Comparison of ENCODE assay signal across 9 cellular contexts in the genomic region with DNA sequence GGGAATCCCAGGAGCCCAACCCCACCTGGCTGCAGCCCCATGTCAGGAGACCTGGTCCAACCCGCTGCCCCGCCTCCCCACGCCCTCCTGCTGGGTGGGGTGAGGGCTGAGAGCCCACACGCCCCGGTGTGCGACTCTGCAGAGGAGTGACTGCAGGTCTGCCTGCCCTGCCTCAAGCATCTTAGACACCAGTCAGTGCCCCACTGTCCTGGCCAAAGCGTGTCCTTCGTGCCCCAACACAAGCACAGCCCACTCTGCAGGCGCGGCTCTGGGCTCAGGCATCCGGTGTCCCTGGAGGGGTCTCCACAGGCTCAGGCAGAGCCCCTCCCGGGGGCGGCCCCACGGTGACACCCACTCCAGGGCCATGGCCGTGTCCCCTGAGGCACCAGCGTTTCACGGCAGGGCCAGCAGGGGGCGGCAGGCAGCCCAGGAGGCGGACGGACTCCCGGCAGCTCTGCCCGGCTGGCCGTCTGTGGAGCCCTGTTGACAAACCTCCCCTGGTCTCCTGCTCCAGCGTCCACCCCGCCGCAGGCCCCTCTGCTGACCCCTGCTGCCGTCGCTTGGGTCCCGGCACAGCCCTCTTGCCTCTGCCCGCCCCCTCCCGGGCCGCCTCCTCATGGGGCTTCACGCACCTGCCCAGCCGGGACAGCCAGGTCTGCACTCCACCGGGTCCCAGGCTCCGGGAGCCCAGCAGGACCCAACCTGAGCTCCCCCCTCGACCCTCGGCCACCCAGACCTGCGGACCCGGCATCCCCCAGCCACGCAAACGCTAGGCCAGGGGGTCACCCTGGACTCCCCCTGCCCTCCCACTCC. TPM values are rescaled to one million over a fixed set of nuclear protein-coding genes. Genes with fewer than 3 reads are reported as not detected.
DNase-seq lines count a peak whose midpoint lies in the region; ATAC-seq, FAIRE-seq and TF ChIP-seq lines count a peak whose summit lies in the region.
"Had no signal": no experiment of that assay in that cellular context is flagged by ENCODE, and none has a peak within 500 bp of the region (broad histone marks: within the 10 kb centered on the region; RNA-seq: fewer than 3 reads in every experiment).

No MANE protein-coding gene starts in this region.

- no peaks in the 10 kb centered on the region for H3K9me3 Mint-ChIP-seq in activated T-helper 17 cell treated with anti-CD3 and anti-CD28 coated beads, Interleukin-2, amount 50 U/mL, for 72 hours

- WGBS in A549 (ENCODE audit: missing lambda C conversion rate), result 7% methylated on average over 21 of the region's 42 CpGs

- H3K36me3 ChIP-seq in Panc1 (ENCODE audit: control insufficient read depth, insufficient read depth, low read length), result no peaks in the 10 kb centered on the region
- no peaks in the 10 kb centered on the region for H3K36me3 ChIP-seq in osteoblast (ENCODE audit: insufficient read depth, low read length)
- H3K36me3 ChIP-seq in tibial artery, result no peaks in the 10 kb centered on the region

- POLR2A ChIA-PET in A549 (lab: Yijun Ruan, JAX), result interaction anchor here (0.6 to 1.5 kb wide), 2 partner anchors 9 to 120 kb away, joined by 3 to 4 read pairs; partner anchors contain the start of genes UBE2I and UQCC4
- POLR2A ChIA-PET in Panc1 (lab: Charles Lee), result no interaction called here

- H3K27me3 Mint-ChIP-seq in activated T-helper 17 cell treated with anti-CD3 and anti-CD28 coated beads, Interleukin-2, amount 50 U/mL, for 72 hours, result peaks cover 7% of the 10 kb centered on the region

- peak overlapping the region; percentile 76 for H3K4me2 ChIP-seq in A549
- H3K4me2 ChIP-seq in osteoblast (ENCODE audit: insufficient read depth, low read length), result peak overlapping the region; percentile 54

- intact Hi-C loops in Panc1 (cut with micrococcal nuclease; ENCODE audit: unreplicated experiment) (no loop called here), tibial artery (cut with DNase I; ENCODE audit: low total_unique reads) (no loop called here)

- in situ Hi-C loops in Panc1 (cut with HindIII; ENCODE audit: low pct_unique_long_range_greater_than_20kb, low sequenced_read_pairs), result no loop called here

- H3K36me3 Mint-ChIP-seq in activated T-helper 17 cell treated with anti-CD3 and anti-CD28 coated beads, Interleukin-2, amount 50 U/mL, for 72 hours (ENCODE audit: low read depth), result no peaks in the 10 kb centered on the region

- H3K4me3 Mint-ChIP-seq in activated T-helper 17 cell treated with anti-CD3 and anti-CD28 coated beads, Interleukin-2, amount 50 U/mL, for 72 hours, result peak overlapping the region; percentile 37

- H3K4me3 ChIP-seq in A549 (peak overlapping the region; percentile 27; the same call in 1 of the 3 replicates), Panc1 (ENCODE audit: low read depth in 2 of 2, low read length in 2 of 2) (peak overlapping the region; percentile 12 to 26; a peak in 1 of 4 replicates), fibroblast of villous mesenchyme (ENCODE audit: low read depth, low read length) (no peak overlapping the region), osteoblast (ENCODE audit: insufficient read depth, low read length) (no peak overlapping the region), tibial artery (no peak overlapping the region)

- peak; percentile 78 for TF ChIP-seq CTCF in A549 (IDR thresholded peaks at IDR 0.05)
- peak; percentile 97 for TF ChIP-seq CTCF in GM20000 (IDR thresholded peaks at IDR 0.05; ENCODE audit: extremely low read depth, missing control alignments)
- TF ChIP-seq CTCF in Panc1 (IDR thresholded peaks at IDR 0.05), result peak; percentile 98
- peak; percentile 78 for TF ChIP-seq CTCF in fibroblast of villous mesenchyme (IDR thresholded peaks at IDR 0.05; ENCODE audit: insufficient read depth, low read depth, low read length)
- TF ChIP-seq CTCF in osteoblast (IDR thresholded peaks at IDR 0.05; ENCODE audit: extremely low read depth, low read depth, low read length), result peak; percentile 68
- TF ChIP-seq CTCF in tibial artery (IDR thresholded peaks at IDR 0.05), result peak; percentile 53 to 80

- no TSS peak for BruUV-seq in Panc1 (replicated peaks; lab: Mats Ljungman, UMichigan)

- H3K9me3 ChIP-seq in A549, result no peaks in the 10 kb centered on the region
- H3K9me3 ChIP-seq in Panc1 (ENCODE audit: control insufficient read depth, insufficient read depth, low read depth, low read length), result no peaks in the 10 kb centered on the region
- no peaks in the 10 kb centered on the region for H3K9me3 ChIP-seq in osteoblast (ENCODE audit: low read depth, low read length)
- no peaks in the 10 kb centered on the region for H3K9me3 ChIP-seq in tibial artery

- ATAC-seq in A549, result peak; percentile 87 to 94
- ATAC-seq in Panc1, result peak; percentile 87
- peak; percentile 47 for ATAC-seq in activated T-helper 17 cell treated with anti-CD3 and anti-CD28 coated beads, Interleukin-2, amount 50 U/mL, for 72 hours (replicated peaks)

- DNase-seq in A549 (ENCODE audit: low read depth in 1 of 2, low spot score in 1 of 2) (peak; percentile 63 to 88), GM20000 (ENCODE audit: low spot score) (peak; percentile 87), Panc1 (ENCODE audit: low read depth, low spot score) (no peak), fibroblast of villous mesenchyme (ENCODE audit: low read depth) (peak; percentile 38), osteoblast (ENCODE audit: insufficient read length, low spot score, missing footprints) (peak; percentile 99), tibial artery (peak in 1 of 2 donors; percentile 48), NCI-H2107 (lab: John Stamatoyannopoulos, UW) (no peak)

- H4K20me1 ChIP-seq in osteoblast (ENCODE audit: insufficient read depth, low read length), result no peaks in the 10 kb centered on the region

- H3K79me2 ChIP-seq in osteoblast (ENCODE audit: insufficient read depth, low read length), result no peaks in the 10 kb centered on the region

- no peak for TF ChIP-seq EP300 in A549 (IDR thresholded peaks at IDR 0.05)

- H3K4me1 Mint-ChIP-seq in activated T-helper 17 cell treated with anti-CD3 and anti-CD28 coated beads, Interleukin-2, amount 50 U/mL, for 72 hours, result peaks cover 10% of the 10 kb centered on the region

- peak; percentile 38 to 51; a peak in 3 of 5 replicates for TF ChIP-seq RAD21 in A549 (conservative IDR thresholded peaks at IDR 0.05 in 1 of 2, IDR thresholded peaks at IDR 0.05 in 1 of 2)

- H3K27ac Mint-ChIP-seq in activated T-helper 17 cell treated with anti-CD3 and anti-CD28 coated beads, Interleukin-2, amount 50 U/mL, for 72 hours, result no peak overlapping the region

- FAIRE-seq in A549 (lab: Jason Lieb, UNC), result no peak

- peaks cover 28% of the 10 kb centered on the region for H3K4me1 ChIP-seq in A549
- H3K4me1 ChIP-seq in Panc1 (ENCODE audit: control insufficient read depth, insufficient read depth, low read length), result peaks cover 19% of the 10 kb centered on the region
- H3K4me1 ChIP-seq in osteoblast (ENCODE audit: insufficient read depth, low read length), result peaks cover 9% of the 10 kb centered on the region
- peaks cover 0 to 18% (median 8%) of the 10 kb centered on the region in 4 donors for H3K4me1 ChIP-seq in tibial artery

- H2AFZ ChIP-seq in osteoblast (ENCODE audit: low read length), result peak overlapping the region; percentile 65

- H3K27me3 ChIP-seq in Panc1 (ENCODE audit: control insufficient read depth, insufficient read depth, low read length) (no peaks in the 10 kb centered on the region), osteoblast (ENCODE audit: insufficient read depth, low read length) (peaks cover 21% of the 10 kb centered on the region), tibial artery (peaks cover 0 to 63% of the 10 kb centered on the region in 2 donors)

- TF ChIP-seq POLR2A in A549 (IDR thresholded peaks at IDR 0.05; ENCODE audit: low read length), result no peak

- H3K27ac ChIP-seq in A549 (peak overlapping the region; percentile 58 to 89; a peak in 5 of 6 replicates), Panc1 (ENCODE audit: low read length) (no peak overlapping the region), osteoblast (ENCODE audit: low read depth, low read length) (no peak overlapping the region), tibial artery (no peak overlapping the region)

- CTCF ChIA-PET in A549 (lab: Yijun Ruan, JAX), result interaction anchor here (0.6 to 4.5 kb wide), 24 partner anchors 10 to 455 kb away, joined by 3 to 22 read pairs (median 4); no protein-coding TSS in a partner anchor
- CTCF ChIA-PET in Panc1 (lab: Charles Lee), result interaction anchor here (0.7 kb wide), 1 partner anchor 61 kb away, joined by 3 read pairs; no protein-coding TSS in a partner anchor

RNA-seq across cellular contexts. Expression of gene UBE2I, which starts 8.6 kb away (rescaled TPM):
- polyA plus RNA-seq in A549 (2011; rRNA removed) (131 and 170 TPM in 2 replicates), A549 (2017; fragmentation: RNase III; extraction: RNeasy Plus Mini Kit Qiagen cat#74134 plus additional on column Dnase treatment) (207 to 210 TPM (median 208 TPM) in 3 replicates)
- polyA plus RNA-seq in A549 (2012; cell fraction: cytosol; rRNA removed), result 90.3 and 102 TPM in 2 replicates
- 160 and 187 TPM in 2 replicates for polyA plus RNA-seq in A549 (2012; cell fraction: nucleus; rRNA removed)
- polyA minus RNA-seq in A549 (2011; rRNA and poly(A)+ RNA removed), result 71.2 and 83.1 TPM in 2 replicates
- total RNA-seq in Panc1 (2021; ENCODE audit: unreplicated experiment) (198 TPM), fibroblast of villous mesenchyme (44.9 and 46.4 TPM in 2 replicates), osteoblast (37.1 and 49.2 TPM in 2 replicates)
- 166 TPM for polyA plus RNA-seq in Panc1 (2012; ENCODE audit: insufficient read length)
- total RNA-seq in activated T-helper 17 cell treated with anti-CD3 and anti-CD28 coated beads, Interleukin-2, amount 50 U/mL, for 72 hours, result 100 to 1,000 TPM; 204 to 206 TPM

RNA-seq across cellular contexts. Expression of gene BAIAP3, which starts 32.6 kb away (rescaled TPM):
- 0.31 and 0.42 TPM in 2 replicates for polyA plus RNA-seq in A549 (2011; rRNA removed)
- 0.32 and 0.52 TPM in 2 replicates for polyA plus RNA-seq in A549 (2012; cell fraction: cytosol; rRNA removed)
- polyA plus RNA-seq in A549 (2012; cell fraction: nucleus; rRNA removed), result 4.1 and 5.1 TPM in 2 replicates
- polyA plus RNA-seq in A549 (2017; fragmentation: RNase III; extraction: RNeasy Plus Mini Kit Qiagen cat#74134 plus additional on column Dnase treatment), result 0.26 to 0.51 TPM (median 0.32 TPM) in 3 replicates
- polyA minus RNA-seq in A549 (2011; rRNA and poly(A)+ RNA removed), result 0.66 and 1.4 TPM in 2 replicates
- total RNA-seq in Panc1 (2021; ENCODE audit: unreplicated experiment), result 9.4 TPM
- polyA plus RNA-seq in Panc1 (2012; ENCODE audit: insufficient read length), result 8.2 TPM
- 1 to 10 TPM in 1 of 2 donors, under 1 TPM in 1; 0.71 to 2.2 TPM for total RNA-seq in activated T-helper 17 cell treated with anti-CD3 and anti-CD28 coated beads, Interleukin-2, amount 50 U/mL, for 72 hours
- under 0.01 and 0.32 TPM in 2 replicates for total RNA-seq in fibroblast of villous mesenchyme
- total RNA-seq in osteoblast, result under 0.01 and 0.29 TPM in 2 replicates

RNA-seq across cellular contexts. Expression of gene TPSD1, which starts 45.0 kb away (rescaled TPM):
- polyA plus RNA-seq in A549 (2011; rRNA removed) (not detected in 2 replicates), A549 (2017; fragmentation: RNase III; extraction: RNeasy Plus Mini Kit Qiagen cat#74134 plus additional on column Dnase treatment) (not detected in 3 replicates)
- not detected in 2 replicates for polyA plus RNA-seq in A549 (2012; cell fraction: cytosol; rRNA removed)
- polyA plus RNA-seq in A549 (2012; cell fraction: nucleus; rRNA removed), result not detected in 2 replicates
- not detected in 2 replicates for polyA minus RNA-seq in A549 (2011; rRNA and poly(A)+ RNA removed)
- total RNA-seq in Panc1 (2021; ENCODE audit: unreplicated experiment) (0.26 TPM), fibroblast of villous mesenchyme (not detected in 2 replicates), osteoblast (not detected in 2 replicates)
- 0.21 TPM for polyA plus RNA-seq in Panc1 (2012; ENCODE audit: insufficient read length)
- not detected for total RNA-seq in activated T-helper 17 cell treated with anti-CD3 and anti-CD28 coated beads, Interleukin-2, amount 50 U/mL, for 72 hours
- total RNA-seq: skeletal muscle tissue had no signal

RNA-seq across cellular contexts. Expression of gene TSR3, which starts 50.8 kb away (rescaled TPM):
- polyA plus RNA-seq in A549 (2011; rRNA removed), result 27.2 and 32.6 TPM in 2 replicates
- 83.2 and 96.4 TPM in 2 replicates for polyA plus RNA-seq in A549 (2012; cell fraction: cytosol; rRNA removed)
- polyA plus RNA-seq in A549 (2012; cell fraction: nucleus; rRNA removed), result 54.3 and 67.4 TPM in 2 replicates
- 50.9 to 52.3 TPM (median 51.7 TPM) in 3 replicates for polyA plus RNA-seq in A549 (2017; fragmentation: RNase III; extraction: RNeasy Plus Mini Kit Qiagen cat#74134 plus additional on column Dnase treatment)
- 18.3 and 18.5 TPM in 2 replicates for polyA minus RNA-seq in A549 (2011; rRNA and poly(A)+ RNA removed)
- 89.7 TPM for total RNA-seq in Panc1 (2021; ENCODE audit: unreplicated experiment)
- 149 TPM for polyA plus RNA-seq in Panc1 (2012; ENCODE audit: insufficient read length)
- total RNA-seq in activated T-helper 17 cell treated with anti-CD3 and anti-CD28 coated beads, Interleukin-2, amount 50 U/mL, for 72 hours, result 10 to 100 TPM; 36.7 to 64.2 TPM
- total RNA-seq in fibroblast of villous mesenchyme, result 42.7 and 55.7 TPM in 2 replicates
- 53.6 and 57.8 TPM in 2 replicates for total RNA-seq in osteoblast

RNA-seq across cellular contexts. Expression of gene GNPTG, which starts 50.9 kb away (rescaled TPM):
- polyA plus RNA-seq in A549 (2011; rRNA removed), result 24.2 and 25.3 TPM in 2 replicates
- polyA plus RNA-seq in A549 (2012; cell fraction: cytosol; rRNA removed), result 54.1 and 57.2 TPM in 2 replicates
- polyA plus RNA-seq in A549 (2012; cell fraction: nucleus; rRNA removed), result 124 and 128 TPM in 2 replicates
- 21.9 to 24.2 TPM (median 23.4 TPM) in 3 replicates for polyA plus RNA-seq in A549 (2017; fragmentation: RNase III; extraction: RNeasy Plus Mini Kit Qiagen cat#74134 plus additional on column Dnase treatment)
- 10.2 and 13.5 TPM in 2 replicates for polyA minus RNA-seq in A549 (2011; rRNA and poly(A)+ RNA removed)
- 62.5 TPM for total RNA-seq in Panc1 (2021; ENCODE audit: unreplicated experiment)
- 83.3 TPM for polyA plus RNA-seq in Panc1 (2012; ENCODE audit: insufficient read length)
- total RNA-seq in activated T-helper 17 cell treated with anti-CD3 and anti-CD28 coated beads, Interleukin-2, amount 50 U/mL, for 72 hours, result 10 to 100 TPM; 22.6 to 24.4 TPM
- total RNA-seq in fibroblast of villous mesenchyme, result 25.1 and 26.3 TPM in 2 replicates
- 67.8 and 69.1 TPM in 2 replicates for total RNA-seq in osteoblast

Comparison
In these comparisons a context has a peak if more than half of its experiments do, and no peak if none do; other contexts are left out.
1. DNase-seq: peak in A549 (2 of 2), GM20000 (single experiment), fibroblast of villous mesenchyme (single experiment) and osteoblast (single experiment); none in Panc1 (single experiment) and NCI-H2107 (single experiment).
2. H3K27ac ChIP-seq: peak in A549 (2 of 2); none in Panc1 (single experiment), osteoblast (single experiment) and tibial artery (0 of 2).
3. H3K4me3 ChIP-seq: peak in A549 (single experiment) and Panc1 (2 of 2); none in fibroblast of villous mesenchyme (single experiment), osteoblast (single experiment) and tibial artery (0 of 2).
4. Peak in every context shown above with its lines, with median percentiles within 50 percentile points of each other: ATAC-seq and CTCF ChIP-seq.